Comparison of ENCODE assay signal across 1 cellular context in the genomic region with DNA sequence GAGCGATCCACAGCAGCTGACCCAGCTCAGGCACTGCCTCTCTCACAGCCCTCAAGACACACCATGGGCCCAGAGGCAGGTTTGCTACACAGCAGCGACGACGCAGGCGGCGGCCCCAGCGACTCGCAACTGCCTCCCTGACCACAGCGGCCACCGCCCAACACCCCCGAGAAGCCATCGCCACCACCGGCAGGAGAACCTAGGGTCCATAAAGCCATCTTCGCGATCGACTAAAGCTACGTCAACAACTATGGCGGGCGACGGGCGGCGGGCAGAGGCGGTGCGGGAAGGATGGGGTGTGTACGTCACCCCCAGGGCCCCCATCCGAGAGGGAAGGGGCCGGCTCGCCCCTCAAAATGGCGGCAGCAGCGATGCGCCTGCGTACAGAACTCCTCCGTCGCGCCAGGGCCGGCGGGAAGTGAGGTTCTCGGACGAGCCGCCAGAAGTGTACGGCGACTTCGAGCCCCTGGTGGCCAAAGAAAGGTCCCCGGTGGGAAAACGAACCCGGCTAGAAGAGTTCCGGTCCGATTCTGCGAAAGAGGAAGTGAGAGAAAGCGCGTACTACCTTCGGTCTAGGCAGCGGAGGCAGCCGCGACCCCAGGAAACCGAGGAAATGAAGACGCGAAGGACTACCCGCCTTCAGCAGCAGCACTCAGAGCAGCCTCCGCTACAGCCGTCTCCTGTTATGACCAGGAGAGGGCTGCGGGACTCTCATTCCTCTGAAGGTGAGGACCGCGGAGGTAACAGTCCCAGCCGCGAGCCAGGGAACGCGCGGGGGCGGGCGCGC.
TF ChIP-seq lines count a peak whose summit lies in the region.

A gene with protein sequence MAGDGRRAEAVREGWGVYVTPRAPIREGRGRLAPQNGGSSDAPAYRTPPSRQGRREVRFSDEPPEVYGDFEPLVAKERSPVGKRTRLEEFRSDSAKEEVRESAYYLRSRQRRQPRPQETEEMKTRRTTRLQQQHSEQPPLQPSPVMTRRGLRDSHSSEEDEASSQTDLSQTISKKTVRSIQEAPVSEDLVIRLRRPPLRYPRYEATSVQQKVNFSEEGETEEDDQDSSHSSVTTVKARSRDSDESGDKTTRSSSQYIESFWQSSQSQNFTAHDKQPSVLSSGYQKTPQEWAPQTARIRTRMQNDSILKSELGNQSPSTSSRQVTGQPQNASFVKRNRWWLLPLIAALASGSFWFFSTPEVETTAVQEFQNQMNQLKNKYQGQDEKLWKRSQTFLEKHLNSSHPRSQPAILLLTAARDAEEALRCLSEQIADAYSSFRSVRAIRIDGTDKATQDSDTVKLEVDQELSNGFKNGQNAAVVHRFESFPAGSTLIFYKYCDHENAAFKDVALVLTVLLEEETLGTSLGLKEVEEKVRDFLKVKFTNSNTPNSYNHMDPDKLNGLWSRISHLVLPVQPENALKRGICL (plus strand): TSS at position 33 of the 787 bp plus-strand sequence. CDS start 218 bp downstream, at position 251.

TF ChIP-seq in WTC11, 78 proteins besides CTCF, POLR2A, EP300 and RAD21 (continued from another document and continues in another):
- TF ChIP-seq, protein P1, sequence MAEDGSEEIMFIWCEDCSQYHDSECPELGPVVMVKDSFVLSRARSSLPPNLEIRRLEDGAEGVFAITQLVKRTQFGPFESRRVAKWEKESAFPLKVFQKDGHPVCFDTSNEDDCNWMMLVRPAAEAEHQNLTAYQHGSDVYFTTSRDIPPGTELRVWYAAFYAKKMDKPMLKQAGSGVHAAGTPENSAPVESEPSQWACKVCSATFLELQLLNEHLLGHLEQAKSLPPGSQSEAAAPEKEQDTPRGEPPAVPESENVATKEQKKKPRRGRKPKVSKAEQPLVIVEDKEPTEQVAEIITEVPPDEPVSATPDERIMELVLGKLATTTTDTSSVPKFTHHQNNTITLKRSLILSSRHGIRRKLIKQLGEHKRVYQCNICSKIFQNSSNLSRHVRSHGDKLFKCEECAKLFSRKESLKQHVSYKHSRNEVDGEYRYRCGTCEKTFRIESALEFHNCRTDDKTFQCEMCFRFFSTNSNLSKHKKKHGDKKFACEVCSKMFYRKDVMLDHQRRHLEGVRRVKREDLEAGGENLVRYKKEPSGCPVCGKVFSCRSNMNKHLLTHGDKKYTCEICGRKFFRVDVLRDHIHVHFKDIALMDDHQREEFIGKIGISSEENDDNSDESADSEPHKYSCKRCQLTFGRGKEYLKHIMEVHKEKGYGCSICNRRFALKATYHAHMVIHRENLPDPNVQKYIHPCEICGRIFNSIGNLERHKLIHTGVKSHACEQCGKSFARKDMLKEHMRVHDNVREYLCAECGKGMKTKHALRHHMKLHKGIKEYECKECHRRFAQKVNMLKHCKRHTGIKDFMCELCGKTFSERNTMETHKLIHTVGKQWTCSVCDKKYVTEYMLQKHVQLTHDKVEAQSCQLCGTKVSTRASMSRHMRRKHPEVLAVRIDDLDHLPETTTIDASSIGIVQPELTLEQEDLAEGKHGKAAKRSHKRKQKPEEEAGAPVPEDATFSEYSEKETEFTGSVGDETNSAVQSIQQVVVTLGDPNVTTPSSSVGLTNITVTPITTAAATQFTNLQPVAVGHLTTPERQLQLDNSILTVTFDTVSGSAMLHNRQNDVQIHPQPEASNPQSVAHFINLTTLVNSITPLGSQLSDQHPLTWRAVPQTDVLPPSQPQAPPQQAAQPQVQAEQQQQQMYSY (CRISPR knock-in tag; IDR thresholded peaks at IDR 0.05) = no peak
- TF ChIP-seq, protein P2, sequence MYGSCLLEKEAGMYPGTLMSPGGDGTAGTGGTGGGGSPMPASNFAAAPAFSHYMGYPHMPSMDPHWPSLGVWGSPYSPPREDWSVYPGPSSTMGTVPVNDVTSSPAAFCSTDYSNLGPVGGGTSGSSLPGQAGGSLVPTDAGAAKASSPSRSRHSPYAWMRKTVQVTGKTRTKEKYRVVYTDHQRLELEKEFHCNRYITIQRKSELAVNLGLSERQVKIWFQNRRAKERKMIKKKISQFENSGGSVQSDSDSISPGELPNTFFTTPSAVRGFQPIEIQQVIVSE (CRISPR knock-in tag; IDR thresholded peaks at IDR 0.05; ENCODE audit: borderline replicate concordance) = no peak
- no peak for TF ChIP-seq EMX1 (CRISPR knock-in tag; IDR thresholded peaks at IDR 0.05)
- TF ChIP-seq FOXK1 (CRISPR knock-in tag; IDR thresholded peaks at IDR 0.05) = peak; percentile 79; the same call in 1 of the 2 replicates
- TF ChIP-seq SP1 (CRISPR knock-in tag; conservative IDR thresholded peaks at IDR 0.05) = peak; percentile 90
- TF ChIP-seq FOXJ3 (CRISPR knock-in tag; IDR thresholded peaks at IDR 0.05; ENCODE audit: borderline replicate concordance) = no peak
- TF ChIP-seq ESRRA (CRISPR knock-in tag; IDR thresholded peaks at IDR 0.05; ENCODE audit: borderline replicate concordance) = no peak
- TF ChIP-seq, protein P3, sequence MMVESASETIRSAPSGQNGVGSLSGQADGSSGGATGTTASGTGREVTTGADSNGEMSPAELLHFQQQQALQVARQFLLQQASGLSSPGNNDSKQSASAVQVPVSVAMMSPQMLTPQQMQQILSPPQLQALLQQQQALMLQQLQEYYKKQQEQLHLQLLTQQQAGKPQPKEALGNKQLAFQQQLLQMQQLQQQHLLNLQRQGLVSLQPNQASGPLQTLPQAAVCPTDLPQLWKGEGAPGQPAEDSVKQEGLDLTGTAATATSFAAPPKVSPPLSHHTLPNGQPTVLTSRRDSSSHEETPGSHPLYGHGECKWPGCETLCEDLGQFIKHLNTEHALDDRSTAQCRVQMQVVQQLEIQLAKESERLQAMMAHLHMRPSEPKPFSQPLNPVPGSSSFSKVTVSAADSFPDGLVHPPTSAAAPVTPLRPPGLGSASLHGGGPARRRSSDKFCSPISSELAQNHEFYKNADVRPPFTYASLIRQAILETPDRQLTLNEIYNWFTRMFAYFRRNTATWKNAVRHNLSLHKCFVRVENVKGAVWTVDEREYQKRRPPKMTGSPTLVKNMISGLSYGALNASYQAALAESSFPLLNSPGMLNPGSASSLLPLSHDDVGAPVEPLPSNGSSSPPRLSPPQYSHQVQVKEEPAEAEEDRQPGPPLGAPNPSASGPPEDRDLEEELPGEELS (CRISPR knock-in tag; IDR thresholded peaks at IDR 0.05) = peak; percentile 55
- TF ChIP-seq, protein P4, sequence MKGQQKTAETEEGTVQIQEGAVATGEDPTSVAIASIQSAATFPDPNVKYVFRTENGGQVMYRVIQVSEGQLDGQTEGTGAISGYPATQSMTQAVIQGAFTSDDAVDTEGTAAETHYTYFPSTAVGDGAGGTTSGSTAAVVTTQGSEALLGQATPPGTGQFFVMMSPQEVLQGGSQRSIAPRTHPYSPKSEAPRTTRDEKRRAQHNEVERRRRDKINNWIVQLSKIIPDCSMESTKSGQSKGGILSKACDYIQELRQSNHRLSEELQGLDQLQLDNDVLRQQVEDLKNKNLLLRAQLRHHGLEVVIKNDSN (CRISPR knock-in tag; IDR thresholded peaks at IDR 0.05) = no peak; the same call in 1 of the 2 replicates
- TF ChIP-seq, protein P5, sequence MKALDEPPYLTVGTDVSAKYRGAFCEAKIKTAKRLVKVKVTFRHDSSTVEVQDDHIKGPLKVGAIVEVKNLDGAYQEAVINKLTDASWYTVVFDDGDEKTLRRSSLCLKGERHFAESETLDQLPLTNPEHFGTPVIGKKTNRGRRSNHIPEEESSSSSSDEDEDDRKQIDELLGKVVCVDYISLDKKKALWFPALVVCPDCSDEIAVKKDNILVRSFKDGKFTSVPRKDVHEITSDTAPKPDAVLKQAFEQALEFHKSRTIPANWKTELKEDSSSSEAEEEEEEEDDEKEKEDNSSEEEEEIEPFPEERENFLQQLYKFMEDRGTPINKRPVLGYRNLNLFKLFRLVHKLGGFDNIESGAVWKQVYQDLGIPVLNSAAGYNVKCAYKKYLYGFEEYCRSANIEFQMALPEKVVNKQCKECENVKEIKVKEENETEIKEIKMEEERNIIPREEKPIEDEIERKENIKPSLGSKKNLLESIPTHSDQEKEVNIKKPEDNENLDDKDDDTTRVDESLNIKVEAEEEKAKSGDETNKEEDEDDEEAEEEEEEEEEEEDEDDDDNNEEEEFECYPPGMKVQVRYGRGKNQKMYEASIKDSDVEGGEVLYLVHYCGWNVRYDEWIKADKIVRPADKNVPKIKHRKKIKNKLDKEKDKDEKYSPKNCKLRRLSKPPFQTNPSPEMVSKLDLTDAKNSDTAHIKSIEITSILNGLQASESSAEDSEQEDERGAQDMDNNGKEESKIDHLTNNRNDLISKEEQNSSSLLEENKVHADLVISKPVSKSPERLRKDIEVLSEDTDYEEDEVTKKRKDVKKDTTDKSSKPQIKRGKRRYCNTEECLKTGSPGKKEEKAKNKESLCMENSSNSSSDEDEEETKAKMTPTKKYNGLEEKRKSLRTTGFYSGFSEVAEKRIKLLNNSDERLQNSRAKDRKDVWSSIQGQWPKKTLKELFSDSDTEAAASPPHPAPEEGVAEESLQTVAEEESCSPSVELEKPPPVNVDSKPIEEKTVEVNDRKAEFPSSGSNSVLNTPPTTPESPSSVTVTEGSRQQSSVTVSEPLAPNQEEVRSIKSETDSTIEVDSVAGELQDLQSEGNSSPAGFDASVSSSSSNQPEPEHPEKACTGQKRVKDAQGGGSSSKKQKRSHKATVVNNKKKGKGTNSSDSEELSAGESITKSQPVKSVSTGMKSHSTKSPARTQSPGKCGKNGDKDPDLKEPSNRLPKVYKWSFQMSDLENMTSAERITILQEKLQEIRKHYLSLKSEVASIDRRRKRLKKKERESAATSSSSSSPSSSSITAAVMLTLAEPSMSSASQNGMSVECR (CRISPR knock-in tag; IDR thresholded peaks at IDR 0.05; ENCODE audit: borderline replicate concordance) = peak; percentile 71; the same call in 1 of the 2 replicates
- TF ChIP-seq, protein P6, sequence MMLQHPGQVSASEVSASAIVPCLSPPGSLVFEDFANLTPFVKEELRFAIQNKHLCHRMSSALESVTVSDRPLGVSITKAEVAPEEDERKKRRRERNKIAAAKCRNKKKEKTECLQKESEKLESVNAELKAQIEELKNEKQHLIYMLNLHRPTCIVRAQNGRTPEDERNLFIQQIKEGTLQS (CRISPR knock-in tag; conservative IDR thresholded peaks at IDR 0.05) = no peak
- TF ChIP-seq, protein P7, sequence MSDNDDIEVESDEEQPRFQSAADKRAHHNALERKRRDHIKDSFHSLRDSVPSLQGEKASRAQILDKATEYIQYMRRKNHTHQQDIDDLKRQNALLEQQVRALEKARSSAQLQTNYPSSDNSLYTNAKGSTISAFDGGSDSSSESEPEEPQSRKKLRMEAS (CRISPR knock-in tag; IDR thresholded peaks at IDR 0.05) = peak; percentile 87; the same call in 1 of the 2 replicates
- no peak for TF ChIP-seq OVOL2 (CRISPR knock-in tag; IDR thresholded peaks at IDR 0.05; ENCODE audit: borderline replicate concordance)
- no peak for TF ChIP-seq MXD4 (CRISPR knock-in tag; IDR thresholded peaks at IDR 0.05; ENCODE audit: borderline replicate concordance)
- TF ChIP-seq, protein P8, sequence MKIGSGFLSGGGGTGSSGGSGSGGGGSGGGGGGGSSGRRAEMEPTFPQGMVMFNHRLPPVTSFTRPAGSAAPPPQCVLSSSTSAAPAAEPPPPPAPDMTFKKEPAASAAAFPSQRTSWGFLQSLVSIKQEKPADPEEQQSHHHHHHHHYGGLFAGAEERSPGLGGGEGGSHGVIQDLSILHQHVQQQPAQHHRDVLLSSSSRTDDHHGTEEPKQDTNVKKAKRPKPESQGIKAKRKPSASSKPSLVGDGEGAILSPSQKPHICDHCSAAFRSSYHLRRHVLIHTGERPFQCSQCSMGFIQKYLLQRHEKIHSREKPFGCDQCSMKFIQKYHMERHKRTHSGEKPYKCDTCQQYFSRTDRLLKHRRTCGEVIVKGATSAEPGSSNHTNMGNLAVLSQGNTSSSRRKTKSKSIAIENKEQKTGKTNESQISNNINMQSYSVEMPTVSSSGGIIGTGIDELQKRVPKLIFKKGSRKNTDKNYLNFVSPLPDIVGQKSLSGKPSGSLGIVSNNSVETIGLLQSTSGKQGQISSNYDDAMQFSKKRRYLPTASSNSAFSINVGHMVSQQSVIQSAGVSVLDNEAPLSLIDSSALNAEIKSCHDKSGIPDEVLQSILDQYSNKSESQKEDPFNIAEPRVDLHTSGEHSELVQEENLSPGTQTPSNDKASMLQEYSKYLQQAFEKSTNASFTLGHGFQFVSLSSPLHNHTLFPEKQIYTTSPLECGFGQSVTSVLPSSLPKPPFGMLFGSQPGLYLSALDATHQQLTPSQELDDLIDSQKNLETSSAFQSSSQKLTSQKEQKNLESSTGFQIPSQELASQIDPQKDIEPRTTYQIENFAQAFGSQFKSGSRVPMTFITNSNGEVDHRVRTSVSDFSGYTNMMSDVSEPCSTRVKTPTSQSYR (CRISPR knock-in tag; IDR thresholded peaks at IDR 0.05) = peak; percentile 81
- peak; percentile 85 for TF ChIP-seq GABPB1 (CRISPR knock-in tag; IDR thresholded peaks at IDR 0.05)
- no peak for TF ChIP-seq ZNF396 (CRISPR knock-in tag; IDR thresholded peaks at IDR 0.05; ENCODE audit: borderline replicate concordance)
- peak; percentile 93 for TF ChIP-seq CREM (CRISPR knock-in tag; IDR thresholded peaks at IDR 0.05)
- no peak for TF ChIP-seq NFYB (CRISPR knock-in tag; conservative IDR thresholded peaks at IDR 0.05; ENCODE audit: low read depth)
- peak; percentile 84 for TF ChIP-seq TEAD1 (CRISPR knock-in tag; IDR thresholded peaks at IDR 0.05)
- no peak for TF ChIP-seq TP53 (CRISPR knock-in tag; IDR thresholded peaks at IDR 0.05)
- TF ChIP-seq KAT7 (CRISPR knock-in tag; IDR thresholded peaks at IDR 0.05; ENCODE audit: borderline replicate concordance) = peak; percentile 73; the same call in 1 of the 2 replicates
- TF ChIP-seq, protein P9, sequence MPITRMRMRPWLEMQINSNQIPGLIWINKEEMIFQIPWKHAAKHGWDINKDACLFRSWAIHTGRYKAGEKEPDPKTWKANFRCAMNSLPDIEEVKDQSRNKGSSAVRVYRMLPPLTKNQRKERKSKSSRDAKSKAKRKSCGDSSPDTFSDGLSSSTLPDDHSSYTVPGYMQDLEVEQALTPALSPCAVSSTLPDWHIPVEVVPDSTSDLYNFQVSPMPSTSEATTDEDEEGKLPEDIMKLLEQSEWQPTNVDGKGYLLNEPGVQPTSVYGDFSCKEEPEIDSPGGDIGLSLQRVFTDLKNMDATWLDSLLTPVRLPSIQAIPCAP (CRISPR knock-in tag; IDR thresholded peaks at IDR 0.05) = no peak
- TF ChIP-seq NFE2L1 (CRISPR knock-in tag; IDR thresholded peaks at IDR 0.05) = 0 out of 2 replicates have a peak, but pooled peaks have one; percentile 40
- TF ChIP-seq SMAD4 (CRISPR knock-in tag; IDR thresholded peaks at IDR 0.05) = no peak
- TF ChIP-seq HMGA2 (CRISPR knock-in tag; IDR thresholded peaks at IDR 0.05) = no peak
- TF ChIP-seq, protein P10, sequence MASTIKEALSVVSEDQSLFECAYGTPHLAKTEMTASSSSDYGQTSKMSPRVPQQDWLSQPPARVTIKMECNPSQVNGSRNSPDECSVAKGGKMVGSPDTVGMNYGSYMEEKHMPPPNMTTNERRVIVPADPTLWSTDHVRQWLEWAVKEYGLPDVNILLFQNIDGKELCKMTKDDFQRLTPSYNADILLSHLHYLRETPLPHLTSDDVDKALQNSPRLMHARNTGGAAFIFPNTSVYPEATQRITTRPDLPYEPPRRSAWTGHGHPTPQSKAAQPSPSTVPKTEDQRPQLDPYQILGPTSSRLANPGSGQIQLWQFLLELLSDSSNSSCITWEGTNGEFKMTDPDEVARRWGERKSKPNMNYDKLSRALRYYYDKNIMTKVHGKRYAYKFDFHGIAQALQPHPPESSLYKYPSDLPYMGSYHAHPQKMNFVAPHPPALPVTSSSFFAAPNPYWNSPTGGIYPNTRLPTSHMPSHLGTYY (CRISPR knock-in tag; IDR thresholded peaks at IDR 0.05) = no peak; the same call in 1 of the 2 replicates
- TF ChIP-seq ETV6 (CRISPR knock-in tag; IDR thresholded peaks at IDR 0.05) = no peak
- no peak for TF ChIP-seq GRHL2 (CRISPR knock-in tag; IDR thresholded peaks at IDR 0.05; ENCODE audit: insufficient replicate concordance, severe bottlenecking)
